In the genomic region with DNA sequence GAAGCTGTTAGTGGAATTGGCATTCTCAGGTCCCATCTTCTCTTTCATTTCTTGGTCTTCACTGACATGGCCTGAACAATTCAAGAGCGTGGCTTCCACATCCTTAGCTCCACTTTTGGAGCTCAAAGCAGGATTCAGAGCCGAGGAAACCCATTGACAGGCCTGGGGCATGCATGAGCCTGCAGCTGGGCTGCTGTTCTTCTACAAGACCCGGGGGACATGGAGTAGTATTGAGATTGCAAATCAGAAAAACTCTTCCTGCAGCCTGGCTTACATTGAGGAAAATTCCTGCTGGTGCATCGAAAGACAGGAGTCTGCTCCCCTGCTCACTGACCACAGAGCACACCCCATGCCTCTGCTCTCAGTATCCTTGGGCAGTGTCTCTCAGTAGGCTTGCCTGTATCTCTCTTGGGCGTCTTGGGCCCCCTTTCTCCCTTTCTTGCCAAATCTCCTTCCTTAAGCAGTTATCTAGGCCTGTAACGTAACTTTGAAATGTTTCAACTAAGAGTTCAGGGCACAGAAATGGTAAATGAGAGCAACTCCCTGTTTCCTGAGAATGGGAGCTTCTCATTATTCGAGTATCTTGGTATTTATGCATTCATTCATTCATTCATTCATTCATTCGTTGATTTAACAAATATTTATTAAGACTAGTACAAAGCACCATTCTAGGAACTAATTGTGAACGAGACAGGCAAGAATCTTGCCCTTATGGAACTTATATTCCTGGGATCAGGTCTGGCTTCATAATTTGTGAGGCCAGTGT, we compare ENCODE assay signal across 12 cellular contexts.
"Had no signal": no experiment of that assay in that cellular context is flagged by ENCODE, and none has a peak within 500 bp of the region (broad histone marks: within the 10 kb centered on the region; RNA-seq: fewer than 3 reads in every experiment).

No MANE protein-coding gene starts in this region.

- ATAC-seq: activated T-cell treated with anti-CD3 and anti-CD28 coated beads, Interleukin-2, amount 50 U/mL, for 72 hours; stimulated activated effector memory CD8-positive, alpha-beta T cell treated with anti-CD3 and anti-CD28 coated beads, Interleukin-12 subunit alpha, Interleukin-12 subunit beta, amount 100 ng/mL, for 72 hours had no signal

- H3K27me3 ChIP-seq: dorsolateral prefrontal cortex, tibial artery had no signal

- H3K4me3 Mint-ChIP-seq: activated CD4-positive, alpha-beta T cell treated with anti-CD3 and anti-CD28 coated beads, Interleukin-2, amount 10 ng/mL, durations not matched to agents 24 days and 14 days; activated naive CD8-positive, alpha-beta T cell treated with anti-CD3 and anti-CD28 coated beads, Interleukin-2, amount 10 ng/mL, durations not matched to agents 7 days and 5 days; activated T-cell treated with anti-CD3 and anti-CD28 coated beads, Interleukin-2, amount 50 U/mL, for 72 hours; endodermal cell; stimulated activated effector memory CD8-positive, alpha-beta T cell treated with anti-CD3 and anti-CD28 coated beads, Interleukin-12 subunit alpha, Interleukin-12 subunit beta, amount 100 ng/mL, for 72 hours had no signal

- DNase-seq: activated CD4-positive, alpha-beta T cell treated with anti-CD3 and anti-CD28 coated beads, Interleukin-2, amount 10 ng/mL, durations not matched to agents 24 days and 14 days; activated CD4-positive, CD25-positive, alpha-beta regulatory T cell; activated CD8-positive, alpha-beta memory T cell treated with anti-CD3 and anti-CD28 coated beads, Interleukin-2, amount 50 U/mL, for 48 hours; activated gamma-delta T cell; activated naive CD8-positive, alpha-beta T cell treated with anti-CD3 and anti-CD28 coated beads, Interleukin-2, amount 10 ng/mL, durations not matched to agents 7 days and 5 days; activated T-cell treated with anti-CD3 and anti-CD28 coated beads, Interleukin-2, amount 50 U/mL, for 72 hours; dorsolateral prefrontal cortex; endodermal cell; hippocampal formation; kidney; tibial artery had no signal

- H3K27me3 Mint-ChIP-seq: activated CD4-positive, alpha-beta T cell treated with anti-CD3 and anti-CD28 coated beads, Interleukin-2, amount 10 ng/mL, durations not matched to agents 24 days and 14 days; activated naive CD8-positive, alpha-beta T cell treated with anti-CD3 and anti-CD28 coated beads, Interleukin-2, amount 10 ng/mL, durations not matched to agents 7 days and 5 days had no signal

- H3K9me3 Mint-ChIP-seq: endodermal cell; stimulated activated effector memory CD8-positive, alpha-beta T cell treated with anti-CD3 and anti-CD28 coated beads, Interleukin-12 subunit alpha, Interleukin-12 subunit beta, amount 100 ng/mL, for 72 hours had no signal

- H3K9me3 ChIP-seq: tibial artery had no signal

- H3K27ac ChIP-seq: dorsolateral prefrontal cortex, tibial artery had no signal

- H3K27ac Mint-ChIP-seq: activated CD4-positive, alpha-beta T cell treated with anti-CD3 and anti-CD28 coated beads, Interleukin-2, amount 10 ng/mL, durations not matched to agents 24 days and 14 days; activated naive CD8-positive, alpha-beta T cell treated with anti-CD3 and anti-CD28 coated beads, Interleukin-2, amount 10 ng/mL, durations not matched to agents 7 days and 5 days; activated T-cell treated with anti-CD3 and anti-CD28 coated beads, Interleukin-2, amount 50 U/mL, for 72 hours; endodermal cell; stimulated activated effector memory CD8-positive, alpha-beta T cell treated with anti-CD3 and anti-CD28 coated beads, Interleukin-12 subunit alpha, Interleukin-12 subunit beta, amount 100 ng/mL, for 72 hours had no signal

- H3K4me3 ChIP-seq: dorsolateral prefrontal cortex, tibial artery had no signal

- H3K4me1 Mint-ChIP-seq: endodermal cell; stimulated activated effector memory CD8-positive, alpha-beta T cell treated with anti-CD3 and anti-CD28 coated beads, Interleukin-12 subunit alpha, Interleukin-12 subunit beta, amount 100 ng/mL, for 72 hours had no signal

- H3K36me3 ChIP-seq: tibial artery had no signal

- H3K36me3 Mint-ChIP-seq: activated naive CD8-positive, alpha-beta T cell treated with anti-CD3 and anti-CD28 coated beads, Interleukin-2, amount 10 ng/mL, durations not matched to agents 7 days and 5 days; stimulated activated effector memory CD8-positive, alpha-beta T cell treated with anti-CD3 and anti-CD28 coated beads, Interleukin-12 subunit alpha, Interleukin-12 subunit beta, amount 100 ng/mL, for 72 hours had no signal
